Comparison of ENCODE assay signal across 8 cellular contexts in genomic region chr1:183622884-183623785, GRCh38. TPM values are rescaled to one million over a fixed set of nuclear protein-coding genes. Genes with fewer than 3 reads are reported as not detected.
DNase-seq lines count a peak whose midpoint lies in the region; ATAC-seq and TF ChIP-seq lines count a peak whose summit lies in the region.

No MANE protein-coding gene starts in this region.

- H3K4me2 ChIP-seq in OCI-LY7 (ENCODE audit: low read length) = no peak overlapping the region

- ATAC-seq in GM21367 (IDR thresholded peaks at IDR 0.05; ENCODE audit: unreplicated experiment) = peak; percentile 77

- no TSS peak for BruUV-seq in OCI-LY7 (replicated peaks; lab: Mats Ljungman, UMichigan)

- peak; percentile 97 for TF ChIP-seq CTCF in OCI-LY7 (conservative IDR thresholded peaks at IDR 0.05; ENCODE audit: low read length)
- peak; percentile 13 to 58 (median 38) for TF ChIP-seq CTCF in prostate gland (IDR thresholded peaks at IDR 0.05)

- H3K9me3 ChIP-seq in OCI-LY7 (ENCODE audit: low read length) = no peaks in the 10 kb centered on the region
- H3K9me3 ChIP-seq in prostate gland = no peaks in the 10 kb centered on the region

- H3K79me2 ChIP-seq in OCI-LY7 (ENCODE audit: insufficient read depth, low read depth, low read length) = no peaks in the 10 kb centered on the region

- no peak overlapping the region for H3K4me3 ChIP-seq in OCI-LY7 (ENCODE audit: low read depth, low read length, poor library complexity, severe bottlenecking)
- no peak overlapping the region for H3K4me3 ChIP-seq in prostate gland

- no peak overlapping the region for H3K27ac ChIP-seq in OCI-LY7 (ENCODE audit: low read depth, low read length, poor library complexity, severe bottlenecking)
- no peak overlapping the region for H3K27ac ChIP-seq in prostate gland

- no peaks in the 10 kb centered on the region for H3K9me2 ChIP-seq in OCI-LY7 (ENCODE audit: insufficient read depth, low read length)

- DNase-seq in DMS53 (lab: John Stamatoyannopoulos, UW) = peak; percentile 84
- DNase-seq in HuH-7.5 (ENCODE audit: low spot score) = peak; percentile 23
- DNase-seq in OCI-LY7 (ENCODE audit: low spot score) = peak; percentile 82
- peak; percentile 32 for DNase-seq in activated naive CD4-positive, alpha-beta T cell treated with anti-CD3 and anti-CD28 coated beads, Interleukin-2, amount 50 U/mL, for 16 hours
- DNase-seq in head of caudate nucleus = peak in 41 of 42 donors; percentile 30 to 83 (median 66)
- peak; percentile 39 for DNase-seq in prostate gland (ENCODE audit: low spot score)
- DNase-seq in 8988T = no peak

- H3K36me3 ChIP-seq in OCI-LY7 (ENCODE audit: insufficient read depth, low read length) (peaks cover 37% of the 10 kb centered on the region), prostate gland (no peaks in the 10 kb centered on the region)

- intact Hi-C loops in OCI-LY7 (cut with micrococcal nuclease; ENCODE audit: unreplicated experiment) = loop anchor here (1.0 to 5.0 kb wide), 4 partner anchors 80 to 661 kb away; no protein-coding TSS in a partner anchor
- intact Hi-C loops in head of caudate nucleus (cut with DNase I) = no loop called here
- intact Hi-C loops in prostate gland (cut with DNase I) = loop anchor here (5.0 to 10.0 kb wide), 2 partner anchors 151 to 658 kb away; partner anchors contain the start of gene SMG7

- H2AFZ ChIP-seq in OCI-LY7 (ENCODE audit: low read length) = no peak overlapping the region

- H3K27me3 ChIP-seq in prostate gland (replicated peaks; ENCODE audit: insufficient read depth) = no peaks in the 10 kb centered on the region

- H3K4me1 ChIP-seq in OCI-LY7 (ENCODE audit: insufficient read depth, low read length, poor library complexity, severe bottlenecking) = peaks cover 24% of the 10 kb centered on the region
- peaks cover 5% of the 10 kb centered on the region for H3K4me1 ChIP-seq in prostate gland (replicated peaks)

- no peaks in the 10 kb centered on the region; the same call in 1 of the 2 replicates for H4K20me1 ChIP-seq in OCI-LY7 (ENCODE audit: insufficient read depth, low read length)

- 61% methylated on average over 10 of the region's 10 CpGs for WGBS in prostate gland

- POLR2A ChIA-PET in OCI-LY7 (lab: Charles Lee) = no interaction called here

- CTCF ChIA-PET in OCI-LY7 (lab: Charles Lee; ENCODE audit: unreplicated experiment) = no interaction called here

- no peak for TF ChIP-seq POLR2A in prostate gland (IDR thresholded peaks at IDR 0.05)

RNA-seq across cellular contexts. Expression of gene ARPC5, which starts 12.4 kb away (rescaled TPM):
- 116 and 148 TPM in 2 replicates for total RNA-seq in OCI-LY7 (2014; rRNA removed; shearing (Covaris generic))
- total RNA-seq in OCI-LY7 (2022) (132 and 133 TPM in 2 replicates), prostate gland (10 to 100 TPM; 62.9 to 92.8 TPM)

RNA-seq across cellular contexts. Expression of gene APOBEC4, which starts 30.0 kb away (rescaled TPM):
- not detected in 2 replicates for total RNA-seq in OCI-LY7 (2014; rRNA removed; shearing (Covaris generic))
- total RNA-seq in OCI-LY7 (2022) = not detected in 2 replicates
- under 1 TPM in 1 of 2 donors, not detected in 1; 0.34 TPM for total RNA-seq in prostate gland

RNA-seq across cellular contexts. Expression of gene NCF2, which starts 32.9 kb away (rescaled TPM):
- 4.0 and 5.0 TPM in 2 replicates for total RNA-seq in OCI-LY7 (2014; rRNA removed; shearing (Covaris generic))
- 13.5 and 17.4 TPM in 2 replicates for total RNA-seq in OCI-LY7 (2022)
- total RNA-seq in prostate gland = 1 to 10 TPM; 2.1 to 5.6 TPM
